In genomic region chr3:46954178-46954577, GRCh38 we compare ENCODE assay signal across 13 cellular contexts. TPM values are rescaled to one million over a fixed set of nuclear protein-coding genes. Genes with fewer than 3 reads are reported as not detected.
DNase-seq lines count a peak whose midpoint lies in the region; ATAC-seq, FAIRE-seq and TF ChIP-seq lines count a peak whose summit lies in the region.
"Had no signal": no experiment of that assay in that cellular context is flagged by ENCODE, and none has a peak within 500 bp of the region (broad histone marks: within the 10 kb centered on the region; RNA-seq: fewer than 3 reads in every experiment).

No MANE protein-coding gene starts in this region.

- H3K27ac ChIP-seq in colonic mucosa = peak overlapping the region; percentile 12
- peak overlapping the region in 3 of 4 donors; percentile 32 to 49 (median 40) for H3K27ac ChIP-seq in gastrocnemius medialis

- H4K20me1 ChIP-seq in Loucy (ENCODE audit: insufficient read depth, low read length, poor library complexity, severe bottlenecking) = peaks cover 23% of the 10 kb centered on the region

- H3K4me1 Mint-ChIP-seq in T-helper 1 cell treated with Interleukin-12 subunit alpha and Interleukin-12 subunit beta and Interleukin-4 antibody, amounts not matched to agents 30 μg/mL and 1 μg/mL, for 36 hours (ENCODE audit: low read depth) = peaks cover 70% of the 10 kb centered on the region

- H3K4me2 ChIP-seq in Loucy (ENCODE audit: low read depth, low read length, poor library complexity, severe bottlenecking) = peak overlapping the region; percentile 74

- peaks cover 5% of the 10 kb centered on the region for H3K36me3 Mint-ChIP-seq in T-helper 1 cell treated with Interleukin-12 subunit alpha and Interleukin-12 subunit beta and Interleukin-4 antibody, amounts not matched to agents 30 μg/mL and 1 μg/mL, for 36 hours (ENCODE audit: low read depth)

- H3K9me3 ChIP-seq in Loucy (ENCODE audit: insufficient read depth, low read depth, low read length) (no peaks in the 10 kb centered on the region), colonic mucosa (no peaks in the 10 kb centered on the region), gastrocnemius medialis (no peaks in the 10 kb centered on the region)
- H3K9me3 ChIP-seq: pancreas, thyroid gland had no signal

- H3K9ac ChIP-seq in Loucy (ENCODE audit: low read depth, low read length, poor library complexity, severe bottlenecking) (peak overlapping the region; percentile 22), colonic mucosa (ENCODE audit: low read depth in 2 of 2, low read length in 2 of 2) (no peak overlapping the region)

- peaks cover 96% of the 10 kb centered on the region for H3K79me2 ChIP-seq in Loucy (ENCODE audit: insufficient read depth, low read length)

- H3K4me3 ChIP-seq in Loucy (ENCODE audit: low read length, poor library complexity, severe bottlenecking) = peak overlapping the region; percentile 53
- H3K4me3 ChIP-seq in colonic mucosa = no peak overlapping the region
- H3K4me3 ChIP-seq in gastrocnemius medialis = no peak overlapping the region
- H3K4me3 ChIP-seq: pancreas, thyroid gland had no signal

- intact Hi-C loops in colonic mucosa (cut with DNase I) (no loop called here), gastrocnemius medialis (cut with DNase I; ENCODE audit: low total_unique reads) (no loop called here)

- DNase-seq in T-helper 1 cell = no peak
- DNase-seq in colonic mucosa = no peak
- DNase-seq in gastrocnemius medialis = no peak
- DNase-seq in urothelium cell line (ENCODE audit: low spot score) = no peak
- DNase-seq: H7, kidney glomerular epithelial cell, thyroid gland had no signal

- H3K36me3 ChIP-seq in Loucy (ENCODE audit: insufficient read depth, low read length) (no peaks in the 10 kb centered on the region), colonic mucosa (no peaks in the 10 kb centered on the region), gastrocnemius medialis (no peaks in the 10 kb centered on the region)
- H3K36me3 ChIP-seq: pancreas, thyroid gland had no signal

- peak overlapping the region; percentile 70 for H3K27ac Mint-ChIP-seq in T-helper 1 cell treated with Interleukin-12 subunit alpha and Interleukin-12 subunit beta and Interleukin-4 antibody, amounts not matched to agents 30 μg/mL and 1 μg/mL, for 36 hours

- H2AFZ ChIP-seq in Loucy (ENCODE audit: low read length) = no peak overlapping the region

- ATAC-seq in gastrocnemius medialis = no peak
- no peak for ATAC-seq in GM18517 (IDR thresholded peaks at IDR 0.05; ENCODE audit: unreplicated experiment)
- no peak for ATAC-seq in GM21381 (IDR thresholded peaks at IDR 0.05; ENCODE audit: unreplicated experiment)

- FAIRE-seq in urothelium cell line (lab: Jason Lieb, UNC) = no peak
- FAIRE-seq: bronchial epithelial cell, pancreas had no signal

- H3K27me3 ChIP-seq in Loucy (ENCODE audit: insufficient read depth, low read length, poor library complexity, severe bottlenecking) = no peaks in the 10 kb centered on the region
- H3K27me3 ChIP-seq in colonic mucosa = no peaks in the 10 kb centered on the region
- H3K27me3 ChIP-seq in gastrocnemius medialis = no peaks in the 10 kb centered on the region
- H3K27me3 ChIP-seq: pancreas, thyroid gland had no signal

- H3F3A ChIP-seq in Loucy (ENCODE audit: low read depth) = peaks cover 7% of the 10 kb centered on the region; the same call in 1 of the 2 replicates

- TF ChIP-seq CTCF in Loucy (conservative IDR thresholded peaks at IDR 0.05; ENCODE audit: low read length) (no peak), colonic mucosa (IDR thresholded peaks at IDR 0.05) (no peak), gastrocnemius medialis (IDR thresholded peaks at IDR 0.05 in 4 of 5, conservative IDR thresholded peaks at IDR 0.05 in 1 of 5) (no peak)

- in situ Hi-C loops in gastrocnemius medialis (cut with MboI; ENCODE audit: low sequenced_read_pairs in 4 of 4) = no loop called here

- no peak for TF ChIP-seq POLR2A in gastrocnemius medialis (IDR thresholded peaks at IDR 0.05)

- no peaks in the 10 kb centered on the region for H3K27me3 Mint-ChIP-seq in T-helper 1 cell treated with Interleukin-12 subunit alpha and Interleukin-12 subunit beta and Interleukin-4 antibody, amounts not matched to agents 30 μg/mL and 1 μg/mL, for 36 hours (ENCODE audit: low read depth)

- no peaks in the 10 kb centered on the region for H3K9me2 ChIP-seq in Loucy (replicated peaks; ENCODE audit: low read depth, low read length)

- no peaks in the 10 kb centered on the region for H3K9me3 Mint-ChIP-seq in T-helper 1 cell treated with Interleukin-12 subunit alpha and Interleukin-12 subunit beta and Interleukin-4 antibody, amounts not matched to agents 30 μg/mL and 1 μg/mL, for 36 hours

- peak overlapping the region; percentile 61 for H3K4me3 Mint-ChIP-seq in T-helper 1 cell treated with Interleukin-12 subunit alpha and Interleukin-12 subunit beta and Interleukin-4 antibody, amounts not matched to agents 30 μg/mL and 1 μg/mL, for 36 hours

- peaks cover 84% of the 10 kb centered on the region for H3K4me1 ChIP-seq in Loucy (ENCODE audit: insufficient read depth, low read length, poor library complexity, severe bottlenecking)
- peaks cover 18% of the 10 kb centered on the region for H3K4me1 ChIP-seq in colonic mucosa
- H3K4me1 ChIP-seq in gastrocnemius medialis = peaks cover 75 to 82% of the 10 kb centered on the region in 2 donors

RNA-seq across cellular contexts. Expression of gene CCDC12, which starts 22.4 kb away (rescaled TPM):
- total RNA-seq in colonic mucosa = 10 to 100 TPM; 34.1 to 55.7 TPM
- 10 to 100 TPM; 24.6 to 32.0 (median 29.0) TPM for total RNA-seq in gastrocnemius medialis

RNA-seq across cellular contexts. Expression of gene NBEAL2, which starts 25.3 kb away (rescaled TPM):
- total RNA-seq in colonic mucosa (100 to 1,000 TPM in 1 of 2 donors, 10 to 100 TPM in 1; 40.9 to 106 TPM), gastrocnemius medialis (1 to 10 TPM; 4.1 to 8.7 (median 7.5) TPM)

Comparison
In these comparisons a context has a peak if more than half of its experiments do, and no peak if none do; other contexts are left out.
1. RNA of gene NBEAL2, which starts 25.3 kb away (total RNA-seq): 40.9 to 106 TPM in colonic mucosa; 4.1 to 8.7 TPM in gastrocnemius medialis; every median in the first group is over 4 times any median in the second.